ENCODE assay signal across 8 cellular contexts in genomic region chr13:112968910-112969691, GRCh38. TPM values are rescaled to one million over a fixed set of nuclear protein-coding genes. Genes with fewer than 3 reads are reported as not detected.
DNase-seq lines count a peak whose midpoint lies in the region; ATAC-seq and TF ChIP-seq lines count a peak whose summit lies in the region.

TSS of gene MCF2L (plus strand) at chr13:112969214. CDS start at chr13:112969380, 166 bp downstream.

- no peaks in the 10 kb centered on the region for H3K9me3 Mint-ChIP-seq in endothelial cell (ENCODE audit: unreplicated experiment)

- H3K4me3 ChIP-seq in GM12865 (ENCODE audit: low read depth, low read length), result no peak within 1 kb of the TSS

- peak within 1 kb of the TSS; percentile 91 for H3K4me3 Mint-ChIP-seq in endothelial cell (ENCODE audit: unreplicated experiment)

- H3K27ac Mint-ChIP-seq in endothelial cell (ENCODE audit: unreplicated experiment), result no peak within 1 kb of the TSS

- DNase-seq in GM12865 (ENCODE audit: low read depth), result peak; percentile 3
- DNase-seq in NCI-H2171 (lab: John Stamatoyannopoulos, UW), result peak; percentile 79
- peak; percentile 83 for DNase-seq in activated CD8-positive, alpha-beta memory T cell treated with anti-CD3 and anti-CD28 coated beads for 24 hours
- no peak for DNase-seq in endothelial cell (ENCODE audit: low spot score)
- peak; percentile 33 for DNase-seq in midbrain (lab: John Stamatoyannopoulos, UW)
- peak; percentile 34 to 54 for DNase-seq in stimulated activated CD8-positive, alpha-beta memory T cell treated with anti-CD3 and anti-CD28 coated beads, Interleukin-15, amount 100 ng/mL, for 48 hours (ENCODE audit: low read depth in 2 of 2)

- peaks cover 6% of the 10 kb centered on the region for H3K36me3 Mint-ChIP-seq in endothelial cell (ENCODE audit: low read depth, unreplicated experiment)

- no peak for TF ChIP-seq CTCF in GM12865 (IDR thresholded peaks at IDR 0.05; ENCODE audit: insufficient read depth, low read depth, low read length, missing control alignments)
- TF ChIP-seq CTCF in endothelial cell (IDR thresholded peaks at IDR 0.05; ENCODE audit: unreplicated experiment), result no peak

- peaks cover 26% of the 10 kb centered on the region for H3K27me3 Mint-ChIP-seq in endothelial cell (ENCODE audit: unreplicated experiment)

- ATAC-seq in HG03378 (IDR thresholded peaks at IDR 0.05; ENCODE audit: unreplicated experiment) (no peak), GM19023 (IDR thresholded peaks at IDR 0.05; ENCODE audit: unreplicated experiment) (no peak)

- H3K4me1 Mint-ChIP-seq in endothelial cell (ENCODE audit: unreplicated experiment), result peaks cover 6% of the 10 kb centered on the region

RNA-seq across cellular contexts. Expression of gene MCF2L, which starts in this region (rescaled TPM):
- total RNA-seq in endothelial cell (ENCODE audit: unreplicated experiment), result 16.5 TPM
